9 cellular contexts compared by ENCODE assay signal in the genomic region with DNA sequence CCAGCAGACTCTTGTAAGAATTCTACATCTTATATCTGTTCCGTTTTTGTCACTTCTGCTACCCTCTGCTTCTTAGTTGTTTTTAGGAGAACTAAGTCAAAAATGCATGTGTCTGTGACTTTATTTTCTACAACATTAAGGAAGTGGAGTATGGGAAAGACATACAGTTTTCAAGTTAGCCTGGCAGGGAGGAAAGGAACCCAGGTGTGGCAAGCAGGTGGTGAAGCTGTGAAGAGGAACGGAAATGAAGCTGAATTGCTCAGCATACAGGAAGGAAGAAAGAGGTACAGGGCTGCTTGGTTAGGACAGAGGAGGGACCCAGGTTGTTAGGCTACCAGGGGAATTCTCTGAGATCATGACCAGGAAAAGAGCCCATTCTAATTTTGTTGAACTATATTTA. TPM values are rescaled to one million over a fixed set of nuclear protein-coding genes. Genes with fewer than 3 reads are reported as not detected.
DNase-seq lines count a peak whose midpoint lies in the region; ATAC-seq and TF ChIP-seq lines count a peak whose summit lies in the region.
"Had no signal": no experiment of that assay in that cellular context is flagged by ENCODE, and none has a peak within 500 bp of the region (broad histone marks: within the 10 kb centered on the region; RNA-seq: fewer than 3 reads in every experiment).

No MANE protein-coding gene starts in this region.

- H3K4me1 Mint-ChIP-seq in stimulated activated effector memory CD8-positive, alpha-beta T cell treated with anti-CD3 and anti-CD28 coated beads, Interleukin-12 subunit alpha, Interleukin-12 subunit beta, amount 100 ng/mL, for 72 hours = peaks cover 67% of the 10 kb centered on the region

- no peak overlapping the region for H3K27ac Mint-ChIP-seq in stimulated activated effector memory CD8-positive, alpha-beta T cell treated with anti-CD3 and anti-CD28 coated beads, Interleukin-12 subunit alpha, Interleukin-12 subunit beta, amount 100 ng/mL, for 72 hours

- H3K9me3 Mint-ChIP-seq in stimulated activated effector memory CD8-positive, alpha-beta T cell treated with anti-CD3 and anti-CD28 coated beads, Interleukin-12 subunit alpha, Interleukin-12 subunit beta, amount 100 ng/mL, for 72 hours = no peaks in the 10 kb centered on the region

- H3K27me3 ChIP-seq in duodenal mucosa (ENCODE audit: control insufficient read depth in 1 of 2, insufficient read depth in 2 of 2, low read length in 2 of 2) = no peaks in the 10 kb centered on the region
- H3K27me3 ChIP-seq: hepatocyte had no signal

- ATAC-seq in activated CD4-positive, CD25-positive, alpha-beta regulatory T cell treated with anti-CD3 and anti-CD28 coated beads, Interleukin-2, amount 50 U/mL, for 24 hours = peak; percentile 17 to 23
- ATAC-seq in HG03558 (IDR thresholded peaks at IDR 0.05; ENCODE audit: extremely low read depth, unreplicated experiment) (peak; percentile 29), omental fat pad (ENCODE audit: low FRiP score) (no peak)
- ATAC-seq in stimulated activated effector memory CD8-positive, alpha-beta T cell treated with anti-CD3 and anti-CD28 coated beads, Interleukin-12 subunit alpha, Interleukin-12 subunit beta, amount 100 ng/mL, for 72 hours = peak; percentile 12

- H3K36me3 ChIP-seq in duodenal mucosa (ENCODE audit: control insufficient read depth in 1 of 2, insufficient read depth in 2 of 2, low read length in 2 of 2) = no peaks in the 10 kb centered on the region

- TF ChIP-seq CTCF in omental fat pad (IDR thresholded peaks at IDR 0.05) = no peak

- peaks cover 71 to 90% of the 10 kb centered on the region in 2 donors for H3K4me1 ChIP-seq in duodenal mucosa (ENCODE audit: control insufficient read depth in 1 of 2, insufficient read depth in 2 of 2, low read length in 2 of 2)

- H3K36me3 Mint-ChIP-seq in stimulated activated effector memory CD8-positive, alpha-beta T cell treated with anti-CD3 and anti-CD28 coated beads, Interleukin-12 subunit alpha, Interleukin-12 subunit beta, amount 100 ng/mL, for 72 hours = peaks cover 29% of the 10 kb centered on the region

- H3K9ac ChIP-seq in duodenal mucosa (ENCODE audit: low read depth in 1 of 2, low read length in 2 of 2) = peak overlapping the region; percentile 35 to 62

- peak overlapping the region; percentile 50 for H3K27ac ChIP-seq in duodenal mucosa (ENCODE audit: low read depth, low read length)
- H3K27ac ChIP-seq: hepatocyte had no signal

- DNase-seq in activated CD4-positive, CD25-positive, alpha-beta regulatory T cell treated with anti-CD3 and anti-CD28 coated beads, Interleukin-2, amount 50 U/mL, for 72 hours = no peak
- DNase-seq in stimulated activated effector memory CD8-positive, alpha-beta T cell treated with anti-CD3 and anti-CD28 coated beads, Interleukin-12 subunit alpha, Interleukin-12 subunit beta, amount 100 ng/mL, for 72 hours (ENCODE audit: low spot score in 2 of 2) = no peak
- DNase-seq in cerebellum (ENCODE audit: low spot score) (no peak), MV-4-11 (lab: John Stamatoyannopoulos, UW) (no peak), omental fat pad (ENCODE audit: low spot score) (no peak)

- H3K9me3 ChIP-seq in duodenal mucosa (ENCODE audit: control insufficient read depth in 1 of 2, low read length in 2 of 2) = no peaks in the 10 kb centered on the region

- H3K4me3 ChIP-seq in duodenal mucosa (ENCODE audit: low read depth in 1 of 2, low read length in 2 of 2) = peak overlapping the region; percentile 11 to 24
- H3K4me3 ChIP-seq: hepatocyte had no signal

- H3K4me3 Mint-ChIP-seq in stimulated activated effector memory CD8-positive, alpha-beta T cell treated with anti-CD3 and anti-CD28 coated beads, Interleukin-12 subunit alpha, Interleukin-12 subunit beta, amount 100 ng/mL, for 72 hours = peak overlapping the region; percentile 82

RNA-seq across cellular contexts. Expression of gene GPRIN3, which starts 9.4 kb away (rescaled TPM):
- total RNA-seq in cerebellum = 36.8 TPM
- total RNA-seq in omental fat pad = 10 to 100 TPM in 3 of 4 donors, 1 to 10 TPM in 1; 3.3 to 19.3 (median 14.7) TPM
